Comparison of ENCODE assay signal across 1 cellular context in genomic region chr17:76240461-76241204, GRCh38.
TF ChIP-seq lines count a peak whose summit lies in the region.

Gene RNF157, minus strand, starts transcription at chr17:76240493. Its CDS starts 253 bp downstream, at chr17:76240240.

TF ChIP-seq in SK-N-SH, 30 proteins besides CTCF, POLR2A, EP300 and RAD21 (continued from another document):
- TF ChIP-seq MAX (IDR thresholded peaks at IDR 0.05; ENCODE audit: low read depth): peak; percentile 77
- TF ChIP-seq CHD2 (IDR thresholded peaks at IDR 0.05; ENCODE audit: low read length, partially characterized antibody): peak; percentile 19
- 0 out of 2 replicates have a peak, but pooled peaks have one; percentile 23 for TF ChIP-seq SIN3A (IDR thresholded peaks at IDR 0.05; ENCODE audit: borderline replicate concordance, low read depth, low read length)
- TF ChIP-seq POLR2AphosphoS5 (IDR thresholded peaks at IDR 0.05; ENCODE audit: low read depth, low read length): peak; percentile 45; the same call in 1 of the 2 replicates
